In the genomic region with DNA sequence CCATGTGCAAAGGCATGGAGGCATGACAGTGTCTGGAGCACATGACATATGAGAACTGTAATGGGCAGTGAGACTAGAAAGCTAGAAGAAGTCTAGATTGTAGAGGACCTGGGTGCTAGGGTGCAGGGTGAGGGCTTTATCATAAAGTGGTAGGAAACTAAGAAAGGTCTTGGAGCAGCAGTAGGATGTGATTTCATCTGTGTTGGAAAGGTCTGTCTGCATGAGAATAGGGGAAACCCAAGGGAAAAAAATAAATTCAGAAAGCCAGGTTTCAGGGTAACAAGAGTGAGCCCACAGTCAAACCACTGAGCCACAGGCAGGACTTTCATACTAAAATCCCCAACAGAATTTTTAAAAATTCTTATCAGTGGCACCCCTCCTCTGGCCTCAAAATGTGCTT, we compare ENCODE assay signal across 18 cellular contexts. TPM values are rescaled to one million over a fixed set of nuclear protein-coding genes. Genes with fewer than 3 reads are reported as not detected.
"Had no signal": no experiment of that assay in that cellular context is flagged by ENCODE, and none has a peak within 500 bp of the region (broad histone marks: within the 10 kb centered on the region; RNA-seq: fewer than 3 reads in every experiment).

No MANE protein-coding gene starts in this region.

- H3K36me3 ChIP-seq: gastroesophageal sphincter, neutrophil, suprapubic skin had no signal

- H3K27ac Mint-ChIP-seq: dendritic cell treated with granulocyte-macrophage colony-stimulating factor and Interleukin-4, amounts not matched to agents 40 ng/mL and 50 ng/mL, for 4 days; effector memory CD8-positive, alpha-beta T cell; stimulated activated effector memory CD8-positive, alpha-beta T cell treated with anti-CD3 and anti-CD28 coated beads, Interleukin-12 subunit alpha, Interleukin-12 subunit beta, amount 100 ng/mL, for 72 hours had no signal

- H3K27me3 ChIP-seq: hepatocyte had no signal

- H3K4me3 ChIP-seq: gastroesophageal sphincter, hepatocyte, suprapubic skin had no signal

- H3K4me3 Mint-ChIP-seq: dendritic cell treated with granulocyte-macrophage colony-stimulating factor and Interleukin-4, amounts not matched to agents 40 ng/mL and 50 ng/mL, for 4 days; effector memory CD8-positive, alpha-beta T cell; naive B cell; T-helper 1 cell treated with Interleukin-12 subunit alpha and Interleukin-12 subunit beta and Interleukin-4 antibody, amounts not matched to agents 30 μg/mL and 1 μg/mL, for 36 hours had no signal

- H3K36me3 Mint-ChIP-seq: stimulated activated effector memory CD8-positive, alpha-beta T cell treated with anti-CD3 and anti-CD28 coated beads, Interleukin-12 subunit alpha, Interleukin-12 subunit beta, amount 100 ng/mL, for 72 hours; type B pancreatic cell had no signal

- H3K9me3 Mint-ChIP-seq: dendritic cell treated with granulocyte-macrophage colony-stimulating factor and Interleukin-4, amounts not matched to agents 40 ng/mL and 50 ng/mL, for 4 days; effector memory CD8-positive, alpha-beta T cell; T-helper 1 cell treated with Interleukin-12 subunit alpha and Interleukin-12 subunit beta and Interleukin-4 antibody, amounts not matched to agents 30 μg/mL and 1 μg/mL, for 36 hours had no signal

- ATAC-seq: effector memory CD8-positive, alpha-beta T cell had no signal

- H3K9me3 ChIP-seq: gastroesophageal sphincter, neutrophil, suprapubic skin had no signal

- DNase-seq: activated CD4-positive, alpha-beta T cell treated with anti-CD3 and anti-CD28 coated beads, Interleukin-2, amount 50 U/mL, for 4 hours; activated naive CD4-positive, alpha-beta T cell treated with anti-CD3 and anti-CD28 coated beads, Interleukin-2, amount 50 U/mL, for 16 hours; cerebellar nuclear complex; effector memory CD8-positive, alpha-beta T cell; midbrain; naive B cell; right cardiac atrium; small intestine had no signal

- H3K4me1 ChIP-seq: suprapubic skin had no signal

RNA-seq across cellular contexts. Expression of gene CCDC33, which starts 54.5 kb away (rescaled TPM):
- total RNA-seq: gastroesophageal sphincter, lower leg skin, posterior vena cava, right cardiac atrium had no signal
